8 cellular contexts compared by ENCODE assay signal in genomic region chr9:131679261-131680020, GRCh38.
DNase-seq lines count a peak whose midpoint lies in the region; ATAC-seq and TF ChIP-seq lines count a peak whose summit lies in the region.

No MANE protein-coding gene starts in this region.

- in situ Hi-C loops in GM23248 (cut with MboI) (no loop called here), gastrocnemius medialis (cut with MboI; ENCODE audit: low sequenced_read_pairs in 4 of 4) (no loop called here)

- ATAC-seq in gastrocnemius medialis (no peak), HG02938 (IDR thresholded peaks at IDR 0.05; ENCODE audit: unreplicated experiment) (no peak)

- H3K36me3 ChIP-seq in GM23248 (ENCODE audit: low read depth) (no peaks in the 10 kb centered on the region), SJSA1 (no peaks in the 10 kb centered on the region), gastrocnemius medialis (no peaks in the 10 kb centered on the region)

- DNase-seq in GM23248 (peak; percentile 74), SJSA1 (ENCODE audit: low read depth in 1 of 2, low spot score in 2 of 2) (no peak), fibroblast of gingiva (ENCODE audit: low read depth) (peak; percentile 41), gastrocnemius medialis (no peak), SKM-1 treated with dmso at 0.1 percent for 144 hours (lab: John Stamatoyannopoulos, UW; ENCODE audit: unreplicated experiment) (no peak), NCI-H1417 (lab: John Stamatoyannopoulos, UW) (no peak)
- DNase-seq in stimulated activated naive CD4-positive, alpha-beta T cell treated with Interleukin-2 at 50 U/mL for 16 hours (lab: John Stamatoyannopoulos, UW), result no peak

- WGBS in GM23248 (ENCODE audit: low coverage in 1 of 2, low lambda C conversion rate in 2 of 2, missing lambda C conversion rate in 2 of 2), 2 experiments, result 86 to 89% methylated on average over 12 of the region's 12 CpGs

- no peak for TF ChIP-seq POLR2A in gastrocnemius medialis (IDR thresholded peaks at IDR 0.05)

- H4K20me1 ChIP-seq in GM23248 (ENCODE audit: insufficient read depth), result no peaks in the 10 kb centered on the region

- H3K79me2 ChIP-seq in GM23248 (ENCODE audit: insufficient read depth), result peaks cover 49% of the 10 kb centered on the region

- TF ChIP-seq CTCF in gastrocnemius medialis (IDR thresholded peaks at IDR 0.05 in 4 of 5, conservative IDR thresholded peaks at IDR 0.05 in 1 of 5), result no peak

- no peak overlapping the region for H2AFZ ChIP-seq in GM23248

- H3K27ac ChIP-seq in GM23248, result peak overlapping the region; percentile 88
- 0 out of 2 replicates have a peak overlapping the region, but pooled peaks have one; percentile 18 for H3K27ac ChIP-seq in SJSA1
- H3K27ac ChIP-seq in gastrocnemius medialis, result peak overlapping the region; percentile 86 to 93 (median 91)

- no peaks in the 10 kb centered on the region for H3K9me3 ChIP-seq in GM23248 (ENCODE audit: low read depth)
- H3K9me3 ChIP-seq in SJSA1 (replicated peaks), result no peaks in the 10 kb centered on the region
- no peaks in the 10 kb centered on the region for H3K9me3 ChIP-seq in gastrocnemius medialis

- no peaks in the 10 kb centered on the region for H3K27me3 ChIP-seq in GM23248 (replicated peaks; ENCODE audit: insufficient read depth)
- H3K27me3 ChIP-seq in SJSA1 (replicated peaks), result no peaks in the 10 kb centered on the region
- no peaks in the 10 kb centered on the region for H3K27me3 ChIP-seq in gastrocnemius medialis

- intact Hi-C loops in gastrocnemius medialis (cut with DNase I; ENCODE audit: low total_unique reads), result loop anchor here (2.0 kb wide), 1 partner anchor 29 kb away; no protein-coding TSS in a partner anchor

- H3K4me3 ChIP-seq in GM23248 (no peak overlapping the region), SJSA1 (no peak overlapping the region), gastrocnemius medialis (no peak overlapping the region)

- peak overlapping the region; percentile 15; the same call in 1 of the 2 replicates for H3K9ac ChIP-seq in GM23248

- peaks cover 46% of the 10 kb centered on the region for H3K4me1 ChIP-seq in GM23248 (ENCODE audit: insufficient read depth)
- peaks cover 50% of the 10 kb centered on the region for H3K4me1 ChIP-seq in SJSA1 (replicated peaks)
- peaks cover 54 to 70% of the 10 kb centered on the region in 2 donors for H3K4me1 ChIP-seq in gastrocnemius medialis

- peak overlapping the region; percentile 79 for H3K4me2 ChIP-seq in GM23248 (ENCODE audit: unreplicated experiment)

- no peaks in the 10 kb centered on the region for H3K9me2 ChIP-seq in GM23248 (ENCODE audit: insufficient read depth)

- H3F3A ChIP-seq in GM23248 (ENCODE audit: insufficient read depth), result peaks cover 47% of the 10 kb centered on the region

Comparison
In these comparisons a context has a peak if more than half of its experiments do, and no peak if none do; other contexts are left out.
1. DNase-seq: peak in GM23248 (single experiment) and fibroblast of gingiva (single experiment); none in SJSA1 (0 of 2), gastrocnemius medialis (0 of 2), SKM-1 treated with dmso at 0.1 percent for 144 hours (single experiment), stimulated activated naive CD4-positive, alpha-beta T cell treated with Interleukin-2 at 50 U/mL for 16 hours (single experiment) and NCI-H1417 (0 of 3).
2. H3K27ac ChIP-seq: peak in every context shown above with its lines; median percentile 91 in gastrocnemius medialis; 88 in GM23248; 18 in SJSA1.